Comparison of ENCODE assay signal across 28 cellular contexts in genomic region chr14:45065540-45065939, GRCh38. TPM values are rescaled to one million over a fixed set of nuclear protein-coding genes. Genes with fewer than 3 reads are reported as not detected.
DNase-seq lines count a peak whose midpoint lies in the region; TF ChIP-seq lines count a peak whose summit lies in the region.
"Had no signal": no experiment of that assay in that cellular context is flagged by ENCODE, and none has a peak within 500 bp of the region (broad histone marks: within the 10 kb centered on the region; RNA-seq: fewer than 3 reads in every experiment).

No MANE protein-coding gene starts in this region.

- no peak for TF ChIP-seq CTCF in cardiac muscle cell (IDR thresholded peaks at IDR 0.05; ENCODE audit: low read depth, low read length)
- TF ChIP-seq CTCF in smooth muscle cell (IDR thresholded peaks at IDR 0.05; ENCODE audit: borderline replicate concordance, insufficient read depth, poor library complexity, severe bottlenecking), result no peak
- TF ChIP-seq CTCF in GM10248 (IDR thresholded peaks at IDR 0.05; ENCODE audit: control extremely low read depth, extremely low read depth, low read depth, missing control alignments), result no peak
- no peak for TF ChIP-seq CTCF in endothelial cell (IDR thresholded peaks at IDR 0.05; ENCODE audit: unreplicated experiment)

- H3K4me3 Mint-ChIP-seq in endothelial cell (ENCODE audit: unreplicated experiment), result no peak overlapping the region
- H3K4me3 Mint-ChIP-seq: activated CD8-positive, alpha-beta memory T cell treated with anti-CD3 and anti-CD28 coated beads, Interleukin-2, amount 10 ng/mL, durations not matched to agents 7 days and 5 days; activated naive CD8-positive, alpha-beta T cell treated with anti-CD3 and anti-CD28 coated beads for 36 hours; activated T-cell treated with anti-CD3 and anti-CD28 coated beads, Interleukin-2, amount 50 U/mL, for 4 hours; CD8-positive, alpha-beta T cell; central memory CD8-positive, alpha-beta T cell; natural killer cell treated with Interleukin-12 subunit alpha and Interleukin-12 subunit beta and Interleukin-15 and Interleukin-18, amount 100 ng/mL, for 72 hours; stimulated activated naive CD8-positive, alpha-beta T cell treated with anti-CD3 and anti-CD28 coated beads, Interleukin-15, Interleukin-2, amounts not matched to agents 100 ng/mL and 50 ng/mL, for 24 hours; T-helper 17 cell had no signal

- no peak overlapping the region for H3K4me3 ChIP-seq in cardiac muscle cell
- H3K4me3 ChIP-seq in mesodermal cell (ENCODE audit: extremely low read depth, insufficient read depth, low read length, poor library complexity, severe bottlenecking), result no peak overlapping the region
- H3K4me3 ChIP-seq in smooth muscle cell, result no peak overlapping the region
- H3K4me3 ChIP-seq: esophagus squamous epithelium, HAP-1, PC-9, uterus had no signal

- H3K27me3 Mint-ChIP-seq in endothelial cell (ENCODE audit: unreplicated experiment), result peaks cover 1% of the 10 kb centered on the region
- H3K27me3 Mint-ChIP-seq: activated CD8-positive, alpha-beta memory T cell treated with anti-CD3 and anti-CD28 coated beads, Interleukin-2, amount 10 ng/mL, durations not matched to agents 7 days and 5 days; activated naive CD8-positive, alpha-beta T cell treated with anti-CD3 and anti-CD28 coated beads for 36 hours; central memory CD8-positive, alpha-beta T cell; natural killer cell treated with Interleukin-12 subunit alpha and Interleukin-12 subunit beta and Interleukin-15 and Interleukin-18, amount 100 ng/mL, for 72 hours; stimulated activated naive CD8-positive, alpha-beta T cell treated with anti-CD3 and anti-CD28 coated beads, Interleukin-15, Interleukin-2, amounts not matched to agents 100 ng/mL and 50 ng/mL, for 24 hours; T-helper 17 cell had no signal

- H3K4me1 ChIP-seq in cardiac muscle cell (ENCODE audit: low read depth) (peaks cover 24% of the 10 kb centered on the region), mesodermal cell (ENCODE audit: control insufficient read depth, insufficient read depth, low read length, poor library complexity, severe bottlenecking) (no peaks in the 10 kb centered on the region), smooth muscle cell (ENCODE audit: low read depth) (no peaks in the 10 kb centered on the region)
- H3K4me1 ChIP-seq: BE2C, esophagus squamous epithelium, HAP-1, uterus had no signal

- H3K36me3 ChIP-seq in cardiac muscle cell (no peaks in the 10 kb centered on the region), mesodermal cell (ENCODE audit: control insufficient read depth, insufficient read depth, low read length) (peaks cover 6% of the 10 kb centered on the region), smooth muscle cell (ENCODE audit: low read depth) (peaks cover 6% of the 10 kb centered on the region)
- H3K36me3 ChIP-seq: HAP-1, uterus had no signal

- peaks cover 15% of the 10 kb centered on the region for H3K79me2 ChIP-seq in smooth muscle cell (ENCODE audit: low read depth)

- peaks cover 5% of the 10 kb centered on the region for H3F3A ChIP-seq in smooth muscle cell (ENCODE audit: low read depth)

- CTCF ChIA-PET in GM10248 (lab: Yijun Ruan, JAX), result interaction anchor here (1.0 to 3.4 kb wide), 3 partner anchors 12 to 57 kb away, joined by 3 to 13 read pairs (median 3); no protein-coding TSS in a partner anchor

- H3K4me1 Mint-ChIP-seq in endothelial cell (ENCODE audit: unreplicated experiment), result no peaks in the 10 kb centered on the region
- H3K4me1 Mint-ChIP-seq: central memory CD8-positive, alpha-beta T cell had no signal

- no peak overlapping the region for H2AFZ ChIP-seq in smooth muscle cell (ENCODE audit: low read depth)
- H2AFZ ChIP-seq: PC-9 had no signal

- POLR2A ChIA-PET in GM10248 (lab: Yijun Ruan, JAX), result no interaction called here

- peak overlapping the region; percentile 44 for H3K4me2 ChIP-seq in smooth muscle cell
- H3K4me2 ChIP-seq: PC-9 had no signal

- H3K9me3 ChIP-seq in cardiac muscle cell (ENCODE audit: low read depth) (no peaks in the 10 kb centered on the region), mesodermal cell (ENCODE audit: control insufficient read depth, low read length) (no peaks in the 10 kb centered on the region), smooth muscle cell (replicated peaks; ENCODE audit: low read depth) (no peaks in the 10 kb centered on the region)
- H3K9me3 ChIP-seq: BE2C, esophagus squamous epithelium, HAP-1, uterus had no signal

- WGBS in mesodermal cell (ENCODE audit: insufficient coverage in 2 of 2), 2 experiments, result 81 to 90% methylated on average over 2 of the region's 3 CpGs
- WGBS in smooth muscle cell (ENCODE audit: low lambda C conversion rate), result 62% methylated on average over 3 of the region's 3 CpGs

- H4K20me1 ChIP-seq in smooth muscle cell (ENCODE audit: low read depth), result peaks cover 21% of the 10 kb centered on the region

- H3K9me3 Mint-ChIP-seq in endothelial cell (ENCODE audit: unreplicated experiment), result no peaks in the 10 kb centered on the region
- H3K9me3 Mint-ChIP-seq: activated naive CD8-positive, alpha-beta T cell treated with anti-CD3 and anti-CD28 coated beads for 36 hours; activated T-cell treated with anti-CD3 and anti-CD28 coated beads, Interleukin-2, amount 50 U/mL, for 4 hours; CD8-positive, alpha-beta T cell; central memory CD8-positive, alpha-beta T cell; natural killer cell treated with Interleukin-12 subunit alpha and Interleukin-12 subunit beta and Interleukin-15 and Interleukin-18, amount 100 ng/mL, for 72 hours; stimulated activated naive CD8-positive, alpha-beta T cell treated with anti-CD3 and anti-CD28 coated beads, Interleukin-15, Interleukin-2, amounts not matched to agents 100 ng/mL and 50 ng/mL, for 24 hours had no signal

- no peaks in the 10 kb centered on the region for H3K27me3 ChIP-seq in cardiac muscle cell
- no peaks in the 10 kb centered on the region for H3K27me3 ChIP-seq in smooth muscle cell (ENCODE audit: low read depth)
- H3K27me3 ChIP-seq: BE2C, esophagus squamous epithelium, uterus had no signal

- peaks cover 7% of the 10 kb centered on the region for H3K36me3 Mint-ChIP-seq in endothelial cell (ENCODE audit: low read depth, unreplicated experiment)
- H3K36me3 Mint-ChIP-seq: natural killer cell treated with Interleukin-12 subunit alpha and Interleukin-12 subunit beta and Interleukin-15 and Interleukin-18, amount 100 ng/mL, for 72 hours had no signal

- peak overlapping the region; percentile 97 for H3K27ac ChIP-seq in cardiac muscle cell
- peak overlapping the region; percentile 79 for H3K27ac ChIP-seq in mesodermal cell (ENCODE audit: low read depth, low read length, severe bottlenecking)
- no peak overlapping the region for H3K27ac ChIP-seq in smooth muscle cell (ENCODE audit: low read depth)
- H3K27ac ChIP-seq: esophagus squamous epithelium, PC-9, uterus had no signal

- H3K27ac Mint-ChIP-seq in endothelial cell (ENCODE audit: unreplicated experiment), result no peak overlapping the region
- H3K27ac Mint-ChIP-seq: activated CD8-positive, alpha-beta memory T cell treated with anti-CD3 and anti-CD28 coated beads, Interleukin-2, amount 10 ng/mL, durations not matched to agents 7 days and 5 days; activated naive CD8-positive, alpha-beta T cell treated with anti-CD3 and anti-CD28 coated beads for 36 hours; CD8-positive, alpha-beta T cell; natural killer cell treated with Interleukin-12 subunit alpha and Interleukin-12 subunit beta and Interleukin-15 and Interleukin-18, amount 100 ng/mL, for 72 hours; stimulated activated naive CD8-positive, alpha-beta T cell treated with anti-CD3 and anti-CD28 coated beads, Interleukin-15, Interleukin-2, amounts not matched to agents 100 ng/mL and 50 ng/mL, for 24 hours; T-helper 17 cell had no signal

- H3K9ac ChIP-seq in smooth muscle cell (ENCODE audit: low read depth), result no peak overlapping the region

- peak; percentile 90 for DNase-seq in amniotic epithelial cell (ENCODE audit: low read depth)
- DNase-seq in cardiac muscle cell (ENCODE audit: low read depth in 1 of 2, low spot score in 1 of 2), result peak in 1 of 2 donors; percentile 55
- DNase-seq in smooth muscle cell (lab: John Stamatoyannopoulos, UW; ENCODE audit: unreplicated experiment), result no peak
- DNase-seq in GM10248 (ENCODE audit: extremely low spot score), result no peak
- DNase-seq in endothelial cell (ENCODE audit: low spot score), result no peak
- DNase-seq in NCI-H1048 (lab: John Stamatoyannopoulos, UW), result no peak
- DNase-seq: ACHN; activated CD8-positive, alpha-beta memory T cell treated with anti-CD3 and anti-CD28 coated beads, Interleukin-2, amount 10 ng/mL, durations not matched to agents 7 days and 5 days; activated gamma-delta T cell; activated naive CD8-positive, alpha-beta T cell treated with anti-CD3 and anti-CD28 coated beads for 36 hours; activated T-cell treated with anti-CD3 and anti-CD28 coated beads, Interleukin-2, amount 50 U/mL, for 4 hours; aorta; BE2C; CD8-positive, alpha-beta T cell; EL; esophagus squamous epithelium; islet precursor cell; Karpas-422; NCI-H1436 treated with DMSO at 0.1 percent for 48 hours; PC-9; stimulated activated CD4-positive, alpha-beta T cell treated with anti-CD3 and anti-CD28 coated beads, Interleukin-1b, Interleukin-23, amount 100 ng/mL, for 48 hours; T-helper 17 cell; uterus had no signal

RNA-seq across cellular contexts. Expression of gene PRPF39, which starts 18.4 kb away (rescaled TPM):
- 30.0 and 40.7 TPM in 2 replicates for total RNA-seq in cardiac muscle cell
- 30.4 and 34.9 TPM in 2 replicates for polyA plus RNA-seq in cardiac muscle cell
- polyA plus RNA-seq in mesodermal cell (2013, experiment 1 of 2), result 22.3 TPM
- 28.8 TPM for polyA plus RNA-seq in mesodermal cell (2013, experiment 2 of 2)
- 28.0 and 35.5 TPM in 2 replicates for total RNA-seq in smooth muscle cell
- polyA plus RNA-seq in smooth muscle cell, result 12.7 and 18.9 TPM in 2 replicates
- total RNA-seq in endothelial cell (ENCODE audit: unreplicated experiment), result 47.8 TPM
